ENCODE assay signal across 8 cellular contexts in the genomic region with DNA sequence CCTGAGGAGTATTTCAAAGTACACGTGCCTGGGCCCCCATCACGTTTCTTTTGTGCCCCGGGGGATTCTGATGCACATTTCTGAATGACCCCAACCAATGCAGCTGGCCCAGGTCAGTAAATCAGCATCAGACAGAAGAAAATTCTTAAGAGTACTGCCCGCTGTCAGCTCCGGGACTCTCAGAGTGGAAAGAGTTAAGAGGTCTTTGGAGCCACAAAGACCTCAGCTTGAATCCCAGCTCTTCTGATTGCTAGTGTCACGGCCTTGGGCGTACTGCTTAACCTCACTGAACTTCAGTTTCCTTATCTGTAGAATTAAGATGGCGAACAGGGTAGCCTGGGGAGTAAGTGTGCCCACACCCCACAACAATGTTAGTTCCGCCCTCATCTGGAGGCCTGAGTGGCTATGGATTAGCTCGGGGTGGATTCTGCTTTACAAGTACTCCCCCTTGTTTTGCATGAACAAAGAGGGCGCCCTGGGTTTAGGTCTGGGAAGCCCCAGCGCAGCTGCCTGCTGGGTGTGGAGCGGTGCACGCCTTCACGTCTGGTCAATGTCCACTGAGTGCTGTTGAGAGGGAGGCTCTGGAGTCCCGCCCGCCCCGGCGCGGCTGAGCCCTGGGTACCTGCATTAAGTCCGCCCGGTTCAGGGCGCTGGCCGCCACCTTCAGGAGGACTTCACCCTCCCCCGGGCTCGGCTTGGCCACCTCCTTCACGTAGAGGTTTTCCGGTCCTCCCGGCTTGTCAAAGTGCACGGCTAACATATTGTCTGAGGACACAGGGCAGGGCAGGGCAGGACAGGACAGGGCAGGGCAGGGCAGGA. TPM values are rescaled to one million over a fixed set of nuclear protein-coding genes. Genes with fewer than 3 reads are reported as not detected.
A peak's percentile ranks its signal among the peaks of the same experiment; 100 is the strongest.
DNase-seq lines count a peak whose midpoint lies in the region; ATAC-seq and TF ChIP-seq lines count a peak whose summit lies in the region.

No MANE protein-coding gene starts in this region.

- H3K4me1 Mint-ChIP-seq in T-helper 2 cell treated with Interferon-gamma antibody and Interleukin-4, amounts not matched to agents 5 μg/mL and 100 μg/mL, for 36 hours (ENCODE audit: low read depth), result peaks cover 8% of the 10 kb centered on the region

- H3K9me3 Mint-ChIP-seq in T-helper 2 cell treated with Interferon-gamma antibody and Interleukin-4, amounts not matched to agents 5 μg/mL and 100 μg/mL, for 36 hours, result no peaks in the 10 kb centered on the region

- H3K9ac ChIP-seq in mucosa of stomach (ENCODE audit: low read length), result peak overlapping the region; percentile 87

- intact Hi-C loops in uterus (cut with DNase I; ENCODE audit: low total_unique reads), result no loop called here

- H3K4me3 ChIP-seq in BJ (ENCODE audit: low read depth, low read length) (peak overlapping the region; percentile 72), mucosa of stomach (ENCODE audit: low read length) (peak overlapping the region; percentile 66), uterus (peak overlapping the region; percentile 55 to 60)

- peak overlapping the region; percentile 86 for H3K4me3 Mint-ChIP-seq in T-helper 2 cell treated with Interferon-gamma antibody and Interleukin-4, amounts not matched to agents 5 μg/mL and 100 μg/mL, for 36 hours

- no peak for TF ChIP-seq POLR2A in uterus (IDR thresholded peaks at IDR 0.05)

- H3K36me3 Mint-ChIP-seq in T-helper 2 cell treated with Interferon-gamma antibody and Interleukin-4, amounts not matched to agents 5 μg/mL and 100 μg/mL, for 36 hours (ENCODE audit: low read depth), result peaks cover 3% of the 10 kb centered on the region

- ATAC-seq in GM18508 (IDR thresholded peaks at IDR 0.05; ENCODE audit: insufficient read depth, unreplicated experiment) (peak; percentile 57), HG02884 (IDR thresholded peaks at IDR 0.05; ENCODE audit: unreplicated experiment) (peak; percentile 69)

- no peaks in the 10 kb centered on the region for H3K27me3 ChIP-seq in BJ (ENCODE audit: control insufficient read depth, insufficient read depth, low read length)
- H3K27me3 ChIP-seq in mucosa of stomach (ENCODE audit: control insufficient read depth, insufficient read depth, low read length), result no peaks in the 10 kb centered on the region
- no peaks in the 10 kb centered on the region for H3K27me3 ChIP-seq in uterus

- TF ChIP-seq CTCF in BJ (IDR thresholded peaks at IDR 0.05; ENCODE audit: insufficient read depth, low read depth, low read length) (no peak), uterus (IDR thresholded peaks at IDR 0.05) (no peak)

- H3K36me3 ChIP-seq in BJ (ENCODE audit: control insufficient read depth, insufficient read depth, low read length), result peaks cover 13% of the 10 kb centered on the region
- no peaks in the 10 kb centered on the region for H3K36me3 ChIP-seq in mucosa of stomach (ENCODE audit: control insufficient read depth, insufficient read depth, low read length)
- no peaks in the 10 kb centered on the region for H3K36me3 ChIP-seq in uterus

- peak overlapping the region; percentile 95 to 96 for H3K27ac ChIP-seq in uterus

- POLR2A ChIA-PET in BJ (lab: Charles Lee), result interaction anchor here (0.6 to 1.0 kb wide), 3 partner anchors 8 to 157 kb away, joined by 3 to 7 read pairs (median 3); a partner anchor contains a TSS

- H3K27ac Mint-ChIP-seq in T-helper 2 cell treated with Interferon-gamma antibody and Interleukin-4, amounts not matched to agents 5 μg/mL and 100 μg/mL, for 36 hours, result peak overlapping the region; percentile 81

- CTCF ChIA-PET in BJ (lab: Yijun Ruan, JAX), result interaction anchor here (0.6 to 3.5 kb wide), 36 partner anchors 9 to 373 kb away, joined by 3 to 44 read pairs (median 4); a partner anchor contains a TSS

- H3K9me3 ChIP-seq in mucosa of stomach (ENCODE audit: control insufficient read depth, low read length), result no peaks in the 10 kb centered on the region
- no peaks in the 10 kb centered on the region for H3K9me3 ChIP-seq in uterus

- H3K4me1 ChIP-seq in mucosa of stomach (ENCODE audit: control insufficient read depth, insufficient read depth, low read length) (peaks cover 17% of the 10 kb centered on the region), uterus (peaks cover 3 to 4% of the 10 kb centered on the region in 2 donors)

- H3K27me3 Mint-ChIP-seq in T-helper 2 cell treated with Interferon-gamma antibody and Interleukin-4, amounts not matched to agents 5 μg/mL and 100 μg/mL, for 36 hours (ENCODE audit: low read depth), result no peaks in the 10 kb centered on the region

- peak; percentile 40 for DNase-seq in BJ (ENCODE audit: low read depth)
- peak; percentile 65 for DNase-seq in NCI-H1436 (lab: John Stamatoyannopoulos, UW)
- no peak for DNase-seq in T-helper 2 cell treated with Interferon-gamma antibody and Interleukin-4, amounts not matched to agents 5 μg/mL and 100 μg/mL, for 36 hours (ENCODE audit: low spot score)
- DNase-seq in epidermal melanocyte (ENCODE audit: insufficient read length, low spot score), result peak; percentile 59
- peak; percentile 72 for DNase-seq in uterus

RNA-seq across cellular contexts. Expression of a gene that starts 0.9 kb away (rescaled TPM):
- 37.4 and 45.1 TPM in 2 replicates for polyA plus RNA-seq in BJ (2011; rRNA removed)
- 20.6 and 31.0 TPM in 2 replicates for polyA minus RNA-seq in BJ (2011; rRNA and poly(A)+ RNA removed)
- 10 to 100 TPM in 2 of 4 donors, 1 to 10 TPM in 1, under 1 TPM in 1; 0.77 to 55.4 (median 10.1) TPM for total RNA-seq in uterus

RNA-seq across cellular contexts. Expression of a gene that starts 7.7 kb away (rescaled TPM):
- 107 and 199 TPM in 2 replicates for polyA plus RNA-seq in BJ (2011; rRNA removed)
- 13.1 and 17.5 TPM in 2 replicates for polyA minus RNA-seq in BJ (2011; rRNA and poly(A)+ RNA removed)
- 10 to 100 TPM; 55.0 to 99.0 (median 77.1) TPM for total RNA-seq in uterus

RNA-seq across cellular contexts. Expression of a gene that starts 34.2 kb away (rescaled TPM):
- 13.5 and 15.9 TPM in 2 replicates for polyA plus RNA-seq in BJ (2011; rRNA removed)
- polyA minus RNA-seq in BJ (2011; rRNA and poly(A)+ RNA removed), result 2.2 and 4.9 TPM in 2 replicates
- 10 to 100 TPM in 1 of 4 donors, 1 to 10 TPM in 3; 6.4 to 82.1 (median 6.8) TPM for total RNA-seq in uterus

RNA-seq across cellular contexts. Expression of a gene that starts 36.6 kb away (rescaled TPM):
- 10.9 and 12.8 TPM in 2 replicates for polyA plus RNA-seq in BJ (2011; rRNA removed)
- polyA minus RNA-seq in BJ (2011; rRNA and poly(A)+ RNA removed), result 9.3 and 16.9 TPM in 2 replicates
- total RNA-seq in uterus, result 10 to 100 TPM in 3 of 4 donors, 1 to 10 TPM in 1; 5.9 to 18.2 (median 12.1) TPM

RNA-seq across cellular contexts. Expression of a gene that starts 39.4 kb away (rescaled TPM):
- 0.40 and 0.65 TPM in 2 replicates for polyA plus RNA-seq in BJ (2011; rRNA removed)
- polyA minus RNA-seq in BJ (2011; rRNA and poly(A)+ RNA removed), result 0.28 TPM in 1 of 2 replicates, not detected in the other
- total RNA-seq in uterus, result 1 to 10 TPM in 1 of 4 donors, under 1 TPM in 1, not detected in 2; 0.95 to 2.0 TPM
